ENCODE assay signal across 9 cellular contexts in the genomic region with DNA sequence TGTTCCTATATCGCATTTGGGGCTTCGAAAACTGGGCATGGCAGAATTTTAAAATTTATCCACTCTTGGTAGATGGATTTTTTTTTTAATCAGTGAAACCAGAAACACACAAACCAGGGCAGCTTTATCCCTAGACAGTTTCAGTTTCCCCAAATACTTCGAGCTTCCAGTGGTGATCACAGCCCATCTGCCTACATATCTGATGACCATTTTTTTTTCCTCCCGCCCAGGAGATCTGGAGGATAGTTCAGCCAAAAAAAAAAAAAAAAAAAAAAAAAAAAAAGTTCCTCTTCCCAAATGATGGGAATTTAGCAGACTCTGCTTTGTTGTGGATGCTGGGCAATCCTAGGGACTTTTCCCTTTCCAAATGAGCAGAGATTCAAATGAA. TPM values are rescaled to one million over a fixed set of nuclear protein-coding genes. Genes with fewer than 3 reads are reported as not detected.
DNase-seq lines count a peak whose midpoint lies in the region; ATAC-seq and TF ChIP-seq lines count a peak whose summit lies in the region.
"Had no signal": no experiment of that assay in that cellular context is flagged by ENCODE, and none has a peak within 500 bp of the region (broad histone marks: within the 10 kb centered on the region; RNA-seq: fewer than 3 reads in every experiment).

No MANE protein-coding gene starts in this region.

- no peaks in the 10 kb centered on the region for H3K9me2 ChIP-seq in HCT116 (ENCODE audit: insufficient read depth)

- RAD21 ChIA-PET in HCT116 (lab: Charles Lee; ENCODE audit: low non-redundant PET in 1 of 2, low total read pairs in 2 of 2, uncharacterized antibody in 2 of 2, unreplicated experiment in 2 of 2): no interaction called here

- H3K9me3 ChIP-seq in HCT116 (ENCODE audit: control insufficient read depth in 1 of 2, insufficient read depth in 1 of 2, low read depth in 1 of 2, low read length in 2 of 2) (no peaks in the 10 kb centered on the region), skeletal muscle tissue (ENCODE audit: control insufficient read depth in 3 of 3, low read length in 3 of 3) (no peaks in the 10 kb centered on the region)

- H3K4me1 Mint-ChIP-seq in activated CD8-positive, alpha-beta T cell treated with anti-CD3 and anti-CD28 coated beads, Interleukin-2, amount 10 ng/mL, durations not matched to agents 7 days and 5 days (ENCODE audit: low read depth): peaks cover 3% of the 10 kb centered on the region

- H3K4me1 ChIP-seq in HCT116 (ENCODE audit: control insufficient read depth in 1 of 2, insufficient read depth in 2 of 2, low read length in 2 of 2) (peaks cover 6 to 22% of the 10 kb centered on the region in 2 experiments; a peak in 3 of 4 replicates), skeletal muscle tissue (ENCODE audit: control insufficient read depth in 3 of 3, insufficient read depth in 3 of 3, low read length in 3 of 3) (peaks cover 5 to 16% (median 7%) of the 10 kb centered on the region in 3 donors)

- no peak for TF ChIP-seq CTCF in HCT116 (IDR thresholded peaks at IDR 0.05 in 2 of 3, conservative IDR thresholded peaks at IDR 0.05 in 1 of 3; ENCODE audit: borderline replicate concordance in 1 of 3, insufficient read depth in 1 of 3, low read depth in 2 of 3, low read length in 2 of 3)

- no peak overlapping the region for H3K27ac ChIP-seq in HCT116 (ENCODE audit: low read depth, low read length)
- peak overlapping the region; percentile 90 for H3K27ac ChIP-seq in skeletal muscle tissue (ENCODE audit: low read depth, low read length)

- H3K4me2 ChIP-seq in HCT116 (ENCODE audit: low read length): peak overlapping the region; percentile 86

- no peaks in the 10 kb centered on the region; the same call in 1 of the 2 replicates for H3K79me2 ChIP-seq in HCT116 (ENCODE audit: insufficient read depth, low read length)

- H3K27ac Mint-ChIP-seq in activated CD8-positive, alpha-beta T cell treated with anti-CD3 and anti-CD28 coated beads, Interleukin-2, amount 10 ng/mL, durations not matched to agents 7 days and 5 days: no peak overlapping the region

- POLR2A ChIA-PET in HCT116 (lab: Charles Lee): interaction anchor here (0.8 to 1.4 kb wide), 5 partner anchors 9 to 36 kb away, joined by 3 to 7 read pairs (median 3); no protein-coding TSS in a partner anchor
- POLR2A ChIA-PET in activated CD8-positive, alpha-beta T cell treated with anti-CD3 and anti-CD28 coated beads, Interleukin-2, amount 10 ng/mL, durations not matched to agents 7 days and 5 days (lab: Charles Lee): no interaction called here

- H3K27me3 Mint-ChIP-seq in activated CD8-positive, alpha-beta T cell treated with anti-CD3 and anti-CD28 coated beads, Interleukin-2, amount 10 ng/mL, durations not matched to agents 7 days and 5 days (ENCODE audit: low read depth): peaks cover 47% of the 10 kb centered on the region

- H3K4me3 ChIP-seq in HCT116 (replicated peaks in 1 of 2; ENCODE audit: low read depth in 1 of 2, low read length in 2 of 2) (peak overlapping the region; percentile 66 to 83), skeletal muscle tissue (ENCODE audit: low read length in 3 of 3) (peak overlapping the region; percentile 8 to 80 (median 72))

- BruUV-seq in HCT116 (replicated peaks; lab: Mats Ljungman, UMichigan): no TSS peak

- H3K9ac ChIP-seq in HCT116 (ENCODE audit: low read length) (peak overlapping the region; percentile 71; the same call in 1 of the 2 replicates), skeletal muscle tissue (ENCODE audit: low read depth in 1 of 3, low read length in 3 of 3) (no peak overlapping the region)

- H2AFZ ChIP-seq in HCT116 (ENCODE audit: low read depth, low read length, poor library complexity, severe bottlenecking): peak overlapping the region; percentile 3

- no peak for DNase-seq in HCT116 (ENCODE audit: low read depth, low spot score)
- no peak for DNase-seq in activated CD8-positive, alpha-beta T cell treated with anti-CD3 and anti-CD28 coated beads, Interleukin-2, amount 10 ng/mL, durations not matched to agents 7 days and 5 days
- no peak for DNase-seq in left ventricle myocardium superior
- DNase-seq in kidney tubule cell (ENCODE audit: low spot score): no peak
- DNase-seq in NCI-H1417 treated with DMSO at 0.1 percent for 48 hours (lab: John Stamatoyannopoulos, UW): no peak
- DNase-seq: NK-92 treated with Interleukin-12 subunit alpha and Interleukin-12 subunit beta, amount 100 ng/mL, for 24 hours had no signal

- peak overlapping the region; percentile 17 for H3K4me3 Mint-ChIP-seq in activated CD8-positive, alpha-beta T cell treated with anti-CD3 and anti-CD28 coated beads, Interleukin-2, amount 10 ng/mL, durations not matched to agents 7 days and 5 days

- no peaks in the 10 kb centered on the region for H3K9me3 Mint-ChIP-seq in activated CD8-positive, alpha-beta T cell treated with anti-CD3 and anti-CD28 coated beads, Interleukin-2, amount 10 ng/mL, durations not matched to agents 7 days and 5 days (ENCODE audit: insufficient read depth)

- CTCF ChIA-PET in HCT116 (lab: Charles Lee): interaction anchor here (0.9 to 2.0 kb wide), 3 partner anchors 14 to 397 kb away, joined by 3 to 11 read pairs (median 5); no protein-coding TSS in a partner anchor
- CTCF ChIA-PET in activated CD8-positive, alpha-beta T cell treated with anti-CD3 and anti-CD28 coated beads, Interleukin-2, amount 10 ng/mL, durations not matched to agents 7 days and 5 days (lab: Charles Lee): no interaction called here

- H3K36me3 ChIP-seq in HCT116 (ENCODE audit: control insufficient read depth in 1 of 2, insufficient read depth in 2 of 2, low read length in 2 of 2) (no peaks in the 10 kb centered on the region), skeletal muscle tissue (ENCODE audit: control insufficient read depth in 3 of 3, insufficient read depth in 3 of 3, low read length in 3 of 3) (no peaks in the 10 kb centered on the region)

- no peaks in the 10 kb centered on the region for H3K36me3 Mint-ChIP-seq in activated CD8-positive, alpha-beta T cell treated with anti-CD3 and anti-CD28 coated beads, Interleukin-2, amount 10 ng/mL, durations not matched to agents 7 days and 5 days (ENCODE audit: low read depth)

- no peak for TF ChIP-seq POLR2A in HCT116 (IDR thresholded peaks at IDR 0.05; ENCODE audit: borderline replicate concordance, extremely low read depth, insufficient read depth, insufficient read length)

- no peak for TF ChIP-seq RAD21 in HCT116 (IDR thresholded peaks at IDR 0.05; ENCODE audit: low read depth)

- ATAC-seq in HCT116 (no peak), left ventricle myocardium superior (peak; percentile 7), GM21360 (IDR thresholded peaks at IDR 0.05; ENCODE audit: unreplicated experiment) (no peak), GM19467 (IDR thresholded peaks at IDR 0.05; ENCODE audit: unreplicated experiment) (no peak)
- no peak for ATAC-seq in activated CD8-positive, alpha-beta T cell treated with anti-CD3 and anti-CD28 coated beads, Interleukin-2, amount 10 ng/mL, durations not matched to agents 7 days and 5 days

- H4K20me1 ChIP-seq in HCT116 (ENCODE audit: insufficient read depth): no peaks in the 10 kb centered on the region

- H3K27me3 ChIP-seq in HCT116 (ENCODE audit: insufficient read depth, low read length) (no peaks in the 10 kb centered on the region), skeletal muscle tissue (ENCODE audit: control insufficient read depth in 3 of 3, insufficient read depth in 3 of 3, low read length in 3 of 3) (peaks cover 0 to 27% (median 4%) of the 10 kb centered on the region in 3 donors)

- intact Hi-C loops in HCT116 (cut with micrococcal nuclease) (loop anchor here (2.0 to 5.0 kb wide), 2 partner anchors 28 to 90 kb away; no protein-coding TSS in a partner anchor), left ventricle myocardium superior (cut with micrococcal nuclease) (no loop called here)

TF ChIP-seq in HCT116, 20 proteins besides CTCF, POLR2A, EP300 and RAD21:
- TF ChIP-seq POLR2AphosphoS5 (IDR thresholded peaks at IDR 0.05; ENCODE audit: low read depth, low read length) (no peak), FOSL1 (IDR thresholded peaks at IDR 0.05; ENCODE audit: low read depth) (0 out of 2 replicates have a peak, but pooled peaks have one; percentile 10), SRF (IDR thresholded peaks at IDR 0.05; ENCODE audit: low read depth) (no peak)

RNA-seq across cellular contexts. Expression of a gene that starts 1.0 kb away (rescaled TPM):
- total RNA-seq in HCT116 (2021; ENCODE audit: unreplicated experiment): 9.5 TPM
- polyA plus RNA-seq in HCT116 (2012): 4.7 and 5.1 TPM in 2 replicates
- total RNA-seq in activated CD8-positive, alpha-beta T cell treated with anti-CD3 and anti-CD28 coated beads, Interleukin-2, amount 10 ng/mL, durations not matched to agents 7 days and 5 days: not detected
- total RNA-seq in left ventricle myocardium superior: 12.8 TPM
- 22.4 TPM for total RNA-seq in skeletal muscle tissue

Comparison
In these comparisons a context has a peak if more than half of its experiments do, and no peak if none do; other contexts are left out.
1. RNA of a gene that starts 1.0 kb away (total RNA-seq): 22.4 TPM in skeletal muscle tissue (single experiment), 12.8 TPM in left ventricle myocardium superior (single experiment) and 9.5 TPM in HCT116 (single experiment); not detected in activated CD8-positive, alpha-beta T cell treated with anti-CD3 and anti-CD28 coated beads, Interleukin-2, amount 10 ng/mL, durations not matched to agents 7 days and 5 days; every median in the first group is over 10 times any median in the second.